In genomic region chr10:51699145-51699474, GRCh38 we compare ENCODE assay signal across 8 cellular contexts. TPM values are rescaled to one million over a fixed set of nuclear protein-coding genes. Genes with fewer than 3 reads are reported as not detected.
DNase-seq lines count a peak whose midpoint lies in the region; ATAC-seq and TF ChIP-seq lines count a peak whose summit lies in the region.

No MANE protein-coding gene starts in this region.

- H3K9me2 ChIP-seq in PC-3 (replicated peaks; ENCODE audit: low read length): no peaks in the 10 kb centered on the region
- no peaks in the 10 kb centered on the region for H3K9me2 ChIP-seq in neural cell (ENCODE audit: insufficient read depth, low read length)

- DNase-seq in PC-3: no peak
- DNase-seq in endothelial cell (ENCODE audit: low spot score): no peak
- no peak for DNase-seq in NCI-H345 treated with DMSO at 0.1 percent for 48 hours (lab: John Stamatoyannopoulos, UW; ENCODE audit: unreplicated experiment)
- no peak for DNase-seq in GM19240 (ENCODE audit: insufficient read length, low spot score)
- DNase-seq in NAMALWA (ENCODE audit: low spot score): no peak

- POLR2A ChIA-PET in PC-3 (lab: Charles Lee; ENCODE audit: unreplicated experiment): no interaction called here

- H2AFZ ChIP-seq in PC-3 (ENCODE audit: low read length): peak overlapping the region; percentile 91
- peak overlapping the region; percentile 76 for H2AFZ ChIP-seq in neural cell (ENCODE audit: low read depth, low read length)

- no peak for TF ChIP-seq RAD21 in neural cell (conservative IDR thresholded peaks at IDR 0.05)

- TF ChIP-seq CTCF in PC-3 (conservative IDR thresholded peaks at IDR 0.05; ENCODE audit: low read depth, low read length): no peak
- no peak for TF ChIP-seq CTCF in endothelial cell (IDR thresholded peaks at IDR 0.05; ENCODE audit: unreplicated experiment)
- no peak for TF ChIP-seq CTCF in neural cell (IDR thresholded peaks at IDR 0.05; ENCODE audit: poor library complexity, severe bottlenecking)

- ATAC-seq in GM18867 (IDR thresholded peaks at IDR 0.05; ENCODE audit: unreplicated experiment) (peak; percentile 31), HG02642 (IDR thresholded peaks at IDR 0.05; ENCODE audit: poor library complexity, unreplicated experiment) (peak; percentile 45), PC-3 (peak; percentile 50)

- H3K27me3 ChIP-seq in PC-3 (ENCODE audit: low read length): no peaks in the 10 kb centered on the region
- no peaks in the 10 kb centered on the region for H3K27me3 ChIP-seq in neural cell (ENCODE audit: insufficient read depth, low read depth, low read length)

- H3K27me3 Mint-ChIP-seq in endothelial cell (ENCODE audit: unreplicated experiment): peaks cover 2% of the 10 kb centered on the region

- H3K4me2 ChIP-seq in PC-3 (ENCODE audit: low read length) (peak overlapping the region; percentile 86), neural cell (ENCODE audit: low read length) (peak overlapping the region; percentile 82)

- H3K27ac Mint-ChIP-seq in endothelial cell (ENCODE audit: unreplicated experiment): peak overlapping the region; percentile 100

- H3K4me1 Mint-ChIP-seq in endothelial cell (ENCODE audit: unreplicated experiment): peaks cover 35% of the 10 kb centered on the region

- intact Hi-C loops in PC-3 (cut with micrococcal nuclease): loop anchor here (1.0 to 10.0 kb wide), 5 partner anchors 56 to 274 kb away; no protein-coding TSS in a partner anchor

- H3K9ac ChIP-seq in PC-3 (ENCODE audit: low read length) (peak overlapping the region; percentile 86), neural cell (ENCODE audit: low read length) (peak overlapping the region; percentile 85)

- H3K4me3 ChIP-seq in PC-3 (ENCODE audit: low read length) (peak overlapping the region; percentile 74), neural cell (ENCODE audit: low read length) (peak overlapping the region; percentile 70)

- H3F3A ChIP-seq in PC-3 (ENCODE audit: low read length, unreplicated experiment): no peaks in the 10 kb centered on the region
- H3F3A ChIP-seq in neural cell (ENCODE audit: insufficient read depth, low read length, poor library complexity, severe bottlenecking): no peaks in the 10 kb centered on the region

- TF ChIP-seq EP300 in neural cell (conservative IDR thresholded peaks at IDR 0.05; ENCODE audit: poor library complexity, severe bottlenecking): no peak

- peak overlapping the region; percentile 100 for H3K4me3 Mint-ChIP-seq in endothelial cell (ENCODE audit: unreplicated experiment)

- peaks cover 12% of the 10 kb centered on the region for H3K36me3 Mint-ChIP-seq in endothelial cell (ENCODE audit: low read depth, unreplicated experiment)

- H3K9me3 ChIP-seq in PC-3 (ENCODE audit: low read length) (no peaks in the 10 kb centered on the region), neural cell (ENCODE audit: low read length) (no peaks in the 10 kb centered on the region)

- TSS peak; percentile 74 for BruUV-seq in PC-3 (replicated peaks; lab: Mats Ljungman, UMichigan)

- peaks cover 41% of the 10 kb centered on the region for H3K79me2 ChIP-seq in PC-3 (ENCODE audit: low read length)
- peaks cover 22% of the 10 kb centered on the region for H3K79me2 ChIP-seq in neural cell (replicated peaks; ENCODE audit: insufficient read depth, low read length)

- peak overlapping the region; percentile 78 for H3K27ac ChIP-seq in PC-3 (ENCODE audit: low read length)
- peak overlapping the region; percentile 92 for H3K27ac ChIP-seq in neural cell (ENCODE audit: low read length)

- H3K36me3 ChIP-seq in PC-3 (ENCODE audit: low read depth, low read length) (peaks cover 21% of the 10 kb centered on the region), neural cell (ENCODE audit: insufficient read depth, low read length) (no peaks in the 10 kb centered on the region)

- no peaks in the 10 kb centered on the region for H3K9me3 Mint-ChIP-seq in endothelial cell (ENCODE audit: unreplicated experiment)

- peaks cover 32% of the 10 kb centered on the region for H3K4me1 ChIP-seq in PC-3 (ENCODE audit: insufficient read depth, low read length)

- CTCF ChIA-PET in PC-3 (lab: Charles Lee): interaction anchor here (0.6 kb wide), 1 partner anchor 954 kb away, joined by 4 read pairs; no protein-coding TSS in a partner anchor

- H4K20me1 ChIP-seq in PC-3 (ENCODE audit: low read length): peaks cover 25% of the 10 kb centered on the region; the same call in 1 of the 2 replicates
- no peaks in the 10 kb centered on the region for H4K20me1 ChIP-seq in neural cell (ENCODE audit: insufficient read depth)

TF ChIP-seq in neural cell, 6 proteins besides CTCF, POLR2A, EP300 and RAD21:
- TF ChIP-seq SMC3 (conservative IDR thresholded peaks at IDR 0.05; ENCODE audit: poor library complexity) (peak; percentile 72), POLR2AphosphoS5 (IDR thresholded peaks at IDR 0.05) (no peak), EZH2 (IDR thresholded peaks at IDR 0.05; ENCODE audit: borderline replicate concordance, insufficient read depth, low read length, poor library complexity, severe bottlenecking) (no peak)

RNA-seq across cellular contexts. Expression of gene CSTF2T, which starts 0.3 kb away (rescaled TPM):
- 41.7 and 45.2 TPM in 2 replicates for total RNA-seq in PC-3 (2014; rRNA removed)
- 36.3 TPM for total RNA-seq in endothelial cell (ENCODE audit: unreplicated experiment)
- 19.7 and 22.0 TPM in 2 replicates for polyA plus RNA-seq in neural cell
- 45.0 and 46.0 TPM in 2 replicates for polyA minus RNA-seq in neural cell
